Comparison of ENCODE assay signal across 17 cellular contexts in genomic region chr1:118978914-118979701, GRCh38. TPM values are rescaled to one million over a fixed set of nuclear protein-coding genes. Genes with fewer than 3 reads are reported as not detected.
DNase-seq lines count a peak whose midpoint lies in the region; ATAC-seq and TF ChIP-seq lines count a peak whose summit lies in the region.
"Had no signal": no experiment of that assay in that cellular context is flagged by ENCODE, and none has a peak within 500 bp of the region (broad histone marks: within the 10 kb centered on the region; RNA-seq: fewer than 3 reads in every experiment).

No MANE protein-coding gene starts in this region.

- WGBS in liver = 10% methylated on average over 23 of the region's 23 CpGs
- 6% methylated on average over 23 of the region's 23 CpGs for WGBS in right lobe of liver (ENCODE audit: insufficient coverage, low coverage, low lambda C conversion rate, missing lambda C conversion rate)
- WGBS in stomach, 5 donors = 6 to 10% (median 9%) methylated on average over 23 of the region's 23 CpGs

- no peaks in the 10 kb centered on the region for H3K9me3 Mint-ChIP-seq in dendritic cell treated with granulocyte-macrophage colony-stimulating factor and Interleukin-4, amounts not matched to agents 40 ng/mL and 50 ng/mL, for 4 days
- no peaks in the 10 kb centered on the region for H3K9me3 Mint-ChIP-seq in nephron
- H3K9me3 Mint-ChIP-seq: activated naive CD4-positive, alpha-beta T cell treated with anti-CD3 and anti-CD28 coated beads, Interleukin-2, amount 50 U/mL, for 24 hours had no signal

- peaks cover 0 to 36% (median 3%) of the 10 kb centered on the region in 4 donors for H3K27me3 ChIP-seq in liver (ENCODE audit: control insufficient read depth in 4 of 4, insufficient read depth in 4 of 4, low read length in 3 of 4)
- H3K27me3 ChIP-seq in right lobe of liver = peaks cover 10 to 33% of the 10 kb centered on the region in 2 donors
- H3K27me3 ChIP-seq in stomach = peaks cover 25 to 100% (median 65%) of the 10 kb centered on the region in 3 donors
- H3K27me3 ChIP-seq in upper lobe of right lung = peaks cover 90% of the 10 kb centered on the region

- no peak for TF ChIP-seq EP300 in stomach (IDR thresholded peaks at IDR 0.05)

- H3K4me1 ChIP-seq in liver (ENCODE audit: control insufficient read depth in 4 of 4, insufficient read depth in 4 of 4, low read length in 3 of 4) = peaks cover 5 to 7% (median 6%) of the 10 kb centered on the region in 4 donors
- H3K4me1 ChIP-seq in right lobe of liver = peaks cover 0 to 13% (median 0%) of the 10 kb centered on the region in 4 donors
- H3K4me1 ChIP-seq in stomach = peaks cover under 1 to 23% (median 18%) of the 10 kb centered on the region in 4 donors
- peaks cover 7% of the 10 kb centered on the region for H3K4me1 ChIP-seq in upper lobe of right lung
- H3K4me1 ChIP-seq: uterus had no signal

- peaks cover 25% of the 10 kb centered on the region for H3K4me1 Mint-ChIP-seq in dendritic cell treated with granulocyte-macrophage colony-stimulating factor and Interleukin-4, amounts not matched to agents 40 ng/mL and 50 ng/mL, for 4 days (ENCODE audit: low read depth)
- H3K4me1 Mint-ChIP-seq in nephron = peaks cover 48% of the 10 kb centered on the region

- DNase-seq in right lobe of liver (no peak), stomach (no peak), NCI-H446 (lab: John Stamatoyannopoulos, UW) (no peak), upper lobe of right lung (no peak)
- DNase-seq: activated CD4-positive, alpha-beta T cell treated with anti-CD3 and anti-CD28 coated beads, Interleukin-2, amount 50 U/mL, for 48 hours; DND-41; HFFc6; hippocampal formation; mucosa of descending colon; NCI-H2107; uterus had no signal

- no peak for ATAC-seq in right lobe of liver
- no peak for ATAC-seq in upper lobe of right lung
- no peak for ATAC-seq in HG02973 (IDR thresholded peaks at IDR 0.05; ENCODE audit: unreplicated experiment)
- ATAC-seq: mucosa of descending colon had no signal

- H3K36me3 ChIP-seq in liver (ENCODE audit: control insufficient read depth in 4 of 4, insufficient read depth in 3 of 4, low read depth in 1 of 4, low read length in 3 of 4) (peaks cover 0 to under 1% (median 0%) of the 10 kb centered on the region in 4 donors), right lobe of liver (no peaks in the 10 kb centered on the region), stomach (no peaks in the 10 kb centered on the region), upper lobe of right lung (no peaks in the 10 kb centered on the region)
- H3K36me3 ChIP-seq: uterus had no signal

- no peak overlapping the region for H3K27ac ChIP-seq in liver (ENCODE audit: low read depth in 1 of 2, low read length in 2 of 2)
- no peak overlapping the region for H3K27ac ChIP-seq in right lobe of liver
- H3K27ac ChIP-seq in stomach = no peak overlapping the region
- H3K27ac ChIP-seq in upper lobe of right lung = no peak overlapping the region
- H3K27ac ChIP-seq: KMS-11, uterus had no signal

- H3K4me3 Mint-ChIP-seq in dendritic cell treated with granulocyte-macrophage colony-stimulating factor and Interleukin-4, amounts not matched to agents 40 ng/mL and 50 ng/mL, for 4 days = peak overlapping the region; percentile 45
- peak overlapping the region; percentile 68 to 81 (median 76) for H3K4me3 Mint-ChIP-seq in nephron
- H3K4me3 Mint-ChIP-seq: activated naive CD4-positive, alpha-beta T cell treated with anti-CD3 and anti-CD28 coated beads, Interleukin-2, amount 50 U/mL, for 24 hours; HFFc6 had no signal

- intact Hi-C loops in right lobe of liver (cut with DNase I) = no loop called here
- intact Hi-C loops in dendritic cell treated with granulocyte-macrophage colony-stimulating factor and Interleukin-4, amounts not matched to agents 40 ng/mL and 50 ng/mL, for 4 days (cut with micrococcal nuclease) = no loop called here
- intact Hi-C loops in stomach (cut with DNase I; ENCODE audit: low total_unique reads) = no loop called here
- intact Hi-C loops in upper lobe of right lung (cut with DNase I) = no loop called here

- TF ChIP-seq RAD21 in liver (IDR thresholded peaks at IDR 0.05) = no peak

- H3K36me3 Mint-ChIP-seq in dendritic cell treated with granulocyte-macrophage colony-stimulating factor and Interleukin-4, amounts not matched to agents 40 ng/mL and 50 ng/mL, for 4 days (ENCODE audit: low read depth) = no peaks in the 10 kb centered on the region
- peaks cover 16% of the 10 kb centered on the region for H3K36me3 Mint-ChIP-seq in nephron (ENCODE audit: low read depth)

- TF ChIP-seq POLR2A in right lobe of liver (IDR thresholded peaks at IDR 0.05) (no peak), stomach (IDR thresholded peaks at IDR 0.05) (no peak)

- H3K27ac Mint-ChIP-seq in dendritic cell treated with granulocyte-macrophage colony-stimulating factor and Interleukin-4, amounts not matched to agents 40 ng/mL and 50 ng/mL, for 4 days = no peak overlapping the region
- no peak overlapping the region for H3K27ac Mint-ChIP-seq in nephron
- H3K27ac Mint-ChIP-seq: activated naive CD4-positive, alpha-beta T cell treated with anti-CD3 and anti-CD28 coated beads, Interleukin-2, amount 50 U/mL, for 24 hours; HFFc6 had no signal

- no peak overlapping the region for H3K9ac ChIP-seq in liver (ENCODE audit: low read depth in 1 of 2, low read length in 2 of 2)
- H3K9ac ChIP-seq: KMS-11 had no signal

- peaks cover 80% of the 10 kb centered on the region for H3K27me3 Mint-ChIP-seq in dendritic cell treated with granulocyte-macrophage colony-stimulating factor and Interleukin-4, amounts not matched to agents 40 ng/mL and 50 ng/mL, for 4 days
- H3K27me3 Mint-ChIP-seq in nephron (ENCODE audit: low read depth) = peaks cover 84% of the 10 kb centered on the region

- TF ChIP-seq CTCF in liver (IDR thresholded peaks at IDR 0.05; ENCODE audit: low read depth, low read length, missing input control) (no peak), right lobe of liver (IDR thresholded peaks at IDR 0.05) (no peak), nephron (IDR thresholded peaks at IDR 0.05; ENCODE audit: unreplicated experiment in 3 of 3) (no peak), stomach (IDR thresholded peaks at IDR 0.05) (no peak), upper lobe of right lung (IDR thresholded peaks at IDR 0.05) (no peak)

- peaks cover 4 to 18% (median 14%) of the 10 kb centered on the region in 4 donors for H3K9me3 ChIP-seq in liver (ENCODE audit: control insufficient read depth in 4 of 4, low read length in 3 of 4)
- peaks cover 0 to 3% (median 0%) of the 10 kb centered on the region in 4 donors for H3K9me3 ChIP-seq in right lobe of liver
- peaks cover 0 to 26% (median 9%) of the 10 kb centered on the region in 4 donors for H3K9me3 ChIP-seq in stomach
- no peaks in the 10 kb centered on the region for H3K9me3 ChIP-seq in upper lobe of right lung
- H3K9me3 ChIP-seq: mucosa of descending colon, uterus had no signal

- H3K4me3 ChIP-seq in liver (ENCODE audit: low read depth in 1 of 3, low read length in 3 of 3) (peak overlapping the region; percentile 7 to 24 (median 18)), right lobe of liver (no peak overlapping the region), stomach (peak overlapping the region in 2 of 4 donors; percentile 5 to 31), upper lobe of right lung (no peak overlapping the region)
- H3K4me3 ChIP-seq: mucosa of descending colon, uterus had no signal

TF ChIP-seq in liver, 16 proteins besides CTCF, POLR2A, EP300 and RAD21 (continues in another document):
- no peak for TF ChIP-seq SP1 (IDR thresholded peaks at IDR 0.05)
- no peak for TF ChIP-seq FOXA2 (IDR thresholded peaks at IDR 0.05)
- TF ChIP-seq HNF4G (IDR thresholded peaks at IDR 0.05) = no peak
- no peak for TF ChIP-seq MAX (IDR thresholded peaks at IDR 0.05)
- TF ChIP-seq JUND (IDR thresholded peaks at IDR 0.05) = no peak
- TF ChIP-seq, protein P1, sequence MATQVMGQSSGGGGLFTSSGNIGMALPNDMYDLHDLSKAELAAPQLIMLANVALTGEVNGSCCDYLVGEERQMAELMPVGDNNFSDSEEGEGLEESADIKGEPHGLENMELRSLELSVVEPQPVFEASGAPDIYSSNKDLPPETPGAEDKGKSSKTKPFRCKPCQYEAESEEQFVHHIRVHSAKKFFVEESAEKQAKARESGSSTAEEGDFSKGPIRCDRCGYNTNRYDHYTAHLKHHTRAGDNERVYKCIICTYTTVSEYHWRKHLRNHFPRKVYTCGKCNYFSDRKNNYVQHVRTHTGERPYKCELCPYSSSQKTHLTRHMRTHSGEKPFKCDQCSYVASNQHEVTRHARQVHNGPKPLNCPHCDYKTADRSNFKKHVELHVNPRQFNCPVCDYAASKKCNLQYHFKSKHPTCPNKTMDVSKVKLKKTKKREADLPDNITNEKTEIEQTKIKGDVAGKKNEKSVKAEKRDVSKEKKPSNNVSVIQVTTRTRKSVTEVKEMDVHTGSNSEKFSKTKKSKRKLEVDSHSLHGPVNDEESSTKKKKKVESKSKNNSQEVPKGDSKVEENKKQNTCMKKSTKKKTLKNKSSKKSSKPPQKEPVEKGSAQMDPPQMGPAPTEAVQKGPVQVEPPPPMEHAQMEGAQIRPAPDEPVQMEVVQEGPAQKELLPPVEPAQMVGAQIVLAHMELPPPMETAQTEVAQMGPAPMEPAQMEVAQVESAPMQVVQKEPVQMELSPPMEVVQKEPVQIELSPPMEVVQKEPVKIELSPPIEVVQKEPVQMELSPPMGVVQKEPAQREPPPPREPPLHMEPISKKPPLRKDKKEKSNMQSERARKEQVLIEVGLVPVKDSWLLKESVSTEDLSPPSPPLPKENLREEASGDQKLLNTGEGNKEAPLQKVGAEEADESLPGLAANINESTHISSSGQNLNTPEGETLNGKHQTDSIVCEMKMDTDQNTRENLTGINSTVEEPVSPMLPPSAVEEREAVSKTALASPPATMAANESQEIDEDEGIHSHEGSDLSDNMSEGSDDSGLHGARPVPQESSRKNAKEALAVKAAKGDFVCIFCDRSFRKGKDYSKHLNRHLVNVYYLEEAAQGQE (IDR thresholded peaks at IDR 0.05) = no peak
- no peak for TF ChIP-seq HNF4A (conservative IDR thresholded peaks at IDR 0.05)
- TF ChIP-seq RXRA (IDR thresholded peaks at IDR 0.05) = no peak
- TF ChIP-seq NR2F2 (IDR thresholded peaks at IDR 0.05) = no peak
- TF ChIP-seq TAF1 (conservative IDR thresholded peaks at IDR 0.05) = no peak

RNA-seq across cellular contexts. Expression of gene TBX15, which starts 9.0 kb away (rescaled TPM):
- total RNA-seq in liver (1 to 10 TPM in 1 of 2 donors, under 1 TPM in 1; 0.09 to 1.9 TPM), right lobe of liver (10 to 100 TPM in 5 of 6 experiments, under 1 TPM in 1; 0.29 to 56.5 (median 16.5) TPM), stomach (under 1 TPM in 1 of 5 donors, not detected in 4; 0.37 TPM), upper lobe of right lung (0.64 TPM)
- polyA plus RNA-seq in liver (10 to 100 TPM in 1 of 2 donors, 1 to 10 TPM in 1; 5.0 to 15.5 TPM), stomach (under 1 TPM in 1 of 3 donors, not detected in 2; 0.05 TPM)
- total RNA-seq: mucosa of descending colon had no signal

Comparison
In these comparisons a context has a peak if more than half of its experiments do, and no peak if none do; other contexts are left out.
1. H3K4me3 ChIP-seq: peak in liver (3 of 3); none in right lobe of liver (0 of 3) and upper lobe of right lung (single experiment).